ENCODE assay signal across 12 cellular contexts in the genomic region with DNA sequence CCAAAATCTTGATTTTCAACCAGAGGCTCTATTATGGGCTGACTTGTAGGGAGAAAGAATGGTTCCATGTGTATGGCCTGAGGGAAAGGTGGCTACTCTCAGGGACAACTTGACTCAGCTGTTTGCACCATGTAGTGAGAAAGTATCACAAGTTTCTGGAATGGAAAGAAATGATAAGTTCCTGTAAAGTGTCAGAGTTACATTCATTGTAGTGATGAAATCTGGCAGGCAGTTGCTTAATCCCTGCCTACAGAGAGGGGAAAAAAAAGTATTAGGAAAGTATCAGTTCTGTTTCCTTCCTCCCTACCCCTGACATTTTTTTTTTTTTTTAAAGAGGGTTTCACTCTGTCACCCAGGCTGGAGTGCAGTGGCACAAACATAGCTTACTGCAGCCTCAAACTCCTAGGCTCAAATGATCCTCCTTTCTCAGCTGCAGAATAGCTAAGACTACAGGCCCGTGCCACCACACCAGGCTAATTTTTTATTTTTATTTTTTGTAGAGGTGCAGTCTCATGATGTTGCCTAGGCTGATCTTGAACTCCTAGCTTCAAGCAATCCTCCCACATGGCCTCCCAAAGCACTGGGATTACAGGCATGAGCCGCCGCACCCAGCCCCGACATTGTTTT. TPM values are rescaled to one million over a fixed set of nuclear protein-coding genes. Genes with fewer than 3 reads are reported as not detected.
DNase-seq lines count a peak whose midpoint lies in the region; ATAC-seq, FAIRE-seq and TF ChIP-seq lines count a peak whose summit lies in the region.
"Had no signal": no experiment of that assay in that cellular context is flagged by ENCODE, and none has a peak within 500 bp of the region (broad histone marks: within the 10 kb centered on the region; RNA-seq: fewer than 3 reads in every experiment).

No MANE protein-coding gene starts in this region.

- no peaks in the 10 kb centered on the region for H4K20me1 ChIP-seq in osteoblast (ENCODE audit: insufficient read depth, low read length)

- no peak overlapping the region for H2AFZ ChIP-seq in osteoblast (ENCODE audit: low read length)

- intact Hi-C loops in dendritic cell treated with granulocyte-macrophage colony-stimulating factor and Interleukin-4, amounts not matched to agents 40 ng/mL and 50 ng/mL, for 4 days (cut with micrococcal nuclease) = loop anchor here (10.0 kb wide), 1 partner anchor 125 kb away; no protein-coding TSS in a partner anchor

- peak; percentile 31 for DNase-seq in EL
- peak; percentile 69 to 97 for DNase-seq in NOMO-1 (lab: John Stamatoyannopoulos, UW; ENCODE audit: unreplicated experiment in 2 of 2)
- no peak for DNase-seq in osteoblast (ENCODE audit: insufficient read length, low spot score, missing footprints)
- no peak for DNase-seq in GM19239 (ENCODE audit: insufficient read length, low spot score)
- DNase-seq in dedifferentiated amniotic fluid mesenchymal stem cell (ENCODE audit: extremely low spot score) = no peak
- DNase-seq: KG1, NCI-H748 treated with DMSO at 0.1 percent for 48 hours had no signal

- H3K27ac ChIP-seq in osteoblast (ENCODE audit: low read depth, low read length) = peak overlapping the region; percentile 12

- H3K4me2 ChIP-seq in osteoblast (ENCODE audit: insufficient read depth, low read length) = no peak overlapping the region

- peak overlapping the region; percentile 88 for H3K27ac Mint-ChIP-seq in dendritic cell treated with granulocyte-macrophage colony-stimulating factor and Interleukin-4, amounts not matched to agents 40 ng/mL and 50 ng/mL, for 4 days
- H3K27ac Mint-ChIP-seq: nephron had no signal

- peaks cover 5% of the 10 kb centered on the region for H3K36me3 Mint-ChIP-seq in dendritic cell treated with granulocyte-macrophage colony-stimulating factor and Interleukin-4, amounts not matched to agents 40 ng/mL and 50 ng/mL, for 4 days (ENCODE audit: low read depth)

- H3K4me3 Mint-ChIP-seq in dendritic cell treated with granulocyte-macrophage colony-stimulating factor and Interleukin-4, amounts not matched to agents 40 ng/mL and 50 ng/mL, for 4 days = peak overlapping the region; percentile 6
- H3K4me3 Mint-ChIP-seq: nephron had no signal

- peaks cover 3% of the 10 kb centered on the region for H3K79me2 ChIP-seq in osteoblast (ENCODE audit: insufficient read depth, low read length)

- no peak overlapping the region for H3K4me3 ChIP-seq in osteoblast (ENCODE audit: insufficient read depth, low read length)

- no peak for TF ChIP-seq CTCF in osteoblast (IDR thresholded peaks at IDR 0.05; ENCODE audit: extremely low read depth, low read depth, low read length)

- no peaks in the 10 kb centered on the region for H3K9me3 Mint-ChIP-seq in dendritic cell treated with granulocyte-macrophage colony-stimulating factor and Interleukin-4, amounts not matched to agents 40 ng/mL and 50 ng/mL, for 4 days
- H3K9me3 Mint-ChIP-seq: nephron had no signal

- peaks cover 56% of the 10 kb centered on the region for H3K4me1 Mint-ChIP-seq in dendritic cell treated with granulocyte-macrophage colony-stimulating factor and Interleukin-4, amounts not matched to agents 40 ng/mL and 50 ng/mL, for 4 days (ENCODE audit: low read depth)

- no peaks in the 10 kb centered on the region for H3K36me3 ChIP-seq in osteoblast (ENCODE audit: insufficient read depth, low read length)

- ATAC-seq in GM21825 (IDR thresholded peaks at IDR 0.05; ENCODE audit: unreplicated experiment) = no peak
- ATAC-seq in HG02840 (IDR thresholded peaks at IDR 0.05; ENCODE audit: low FRiP score, unreplicated experiment) = no peak

- no peak for FAIRE-seq in GM19239 (lab: Jason Lieb, UNC)
- FAIRE-seq: G401.6 had no signal

- H3K27me3 ChIP-seq in osteoblast (ENCODE audit: insufficient read depth, low read length) = no peaks in the 10 kb centered on the region

- peaks cover 20% of the 10 kb centered on the region for H3K4me1 ChIP-seq in osteoblast (ENCODE audit: insufficient read depth, low read length)

- no peaks in the 10 kb centered on the region for H3K9me3 ChIP-seq in osteoblast (ENCODE audit: low read depth, low read length)

- no peaks in the 10 kb centered on the region for H3K27me3 Mint-ChIP-seq in dendritic cell treated with granulocyte-macrophage colony-stimulating factor and Interleukin-4, amounts not matched to agents 40 ng/mL and 50 ng/mL, for 4 days

RNA-seq across cellular contexts. Expression of a gene that starts 4.7 kb away (rescaled TPM):
- total RNA-seq in osteoblast = 108 and 110 TPM in 2 replicates

RNA-seq across cellular contexts. Expression of a gene that starts 21.7 kb away (rescaled TPM):
- total RNA-seq in osteoblast = 22.7 and 31.8 TPM in 2 replicates

RNA-seq across cellular contexts. Expression of a gene that starts 43.0 kb away (rescaled TPM):
- total RNA-seq in osteoblast = 30.6 and 31.8 TPM in 2 replicates

Comparison
In these comparisons a context has a peak if more than half of its experiments do, and no peak if none do; other contexts are left out.
1. DNase-seq: peak in EL (single experiment) and NOMO-1 (2 of 2); none in osteoblast (single experiment), GM19239 (single experiment) and dedifferentiated amniotic fluid mesenchymal stem cell (single experiment).